11 cellular contexts compared by ENCODE assay signal in genomic region chr20:25194333-25194972, GRCh38. TPM values are rescaled to one million over a fixed set of nuclear protein-coding genes. Genes with fewer than 3 reads are reported as not detected.
DNase-seq lines count a peak whose midpoint lies in the region; ATAC-seq, FAIRE-seq and TF ChIP-seq lines count a peak whose summit lies in the region.
"Had no signal": no experiment of that assay in that cellular context is flagged by ENCODE, and none has a peak within 500 bp of the region (broad histone marks: within the 10 kb centered on the region; RNA-seq: fewer than 3 reads in every experiment).

No MANE protein-coding gene starts in this region.

- 79 to 85% methylated on average over 18 of the region's 18 CpGs for WGBS in pancreas, 2 donors

- no peak for FAIRE-seq in pancreas (lab: Jason Lieb, UNC)
- FAIRE-seq: G401.6 had no signal

- no peak overlapping the region for H3K4me3 ChIP-seq in CD4-positive, CD25-positive, alpha-beta regulatory T cell (ENCODE audit: low read depth, low read length)
- no peak overlapping the region for H3K4me3 ChIP-seq in pancreas

- H3K4me3 Mint-ChIP-seq in CD4-positive, CD25-positive, alpha-beta regulatory T cell, result peak overlapping the region; percentile 84 to 92 (median 88)
- peak overlapping the region; percentile 97; the same call in 1 of the 2 replicates for H3K4me3 Mint-ChIP-seq in HFFc6
- peak overlapping the region; percentile 97 for H3K4me3 Mint-ChIP-seq in dendritic cell treated with granulocyte-macrophage colony-stimulating factor and Interleukin-4, amounts not matched to agents 40 ng/mL and 50 ng/mL, for 4 days

- no peaks in the 10 kb centered on the region for H3K9me3 Mint-ChIP-seq in CD4-positive, CD25-positive, alpha-beta regulatory T cell
- H3K9me3 Mint-ChIP-seq in HFFc6, result no peaks in the 10 kb centered on the region
- no peaks in the 10 kb centered on the region for H3K9me3 Mint-ChIP-seq in dendritic cell treated with granulocyte-macrophage colony-stimulating factor and Interleukin-4, amounts not matched to agents 40 ng/mL and 50 ng/mL, for 4 days

- H3K27ac Mint-ChIP-seq in CD4-positive, CD25-positive, alpha-beta regulatory T cell, result peak overlapping the region in 2 of 3 donors; percentile 95
- H3K27ac Mint-ChIP-seq in HFFc6, result no peak overlapping the region
- H3K27ac Mint-ChIP-seq in dendritic cell treated with granulocyte-macrophage colony-stimulating factor and Interleukin-4, amounts not matched to agents 40 ng/mL and 50 ng/mL, for 4 days, result peak overlapping the region; percentile 75

- H3K9me3 ChIP-seq in CD4-positive, CD25-positive, alpha-beta regulatory T cell (ENCODE audit: control insufficient read depth in 2 of 2, low read length in 2 of 2), result no peaks in the 10 kb centered on the region
- H3K9me3 ChIP-seq in pancreas, result no peaks in the 10 kb centered on the region

- no peak for TF ChIP-seq CTCF in HFFc6 (IDR thresholded peaks at IDR 0.05)
- TF ChIP-seq CTCF in pancreas (IDR thresholded peaks at IDR 0.05), result no peak

- no peaks in the 10 kb centered on the region for H3K36me3 Mint-ChIP-seq in CD4-positive, CD25-positive, alpha-beta regulatory T cell
- H3K36me3 Mint-ChIP-seq in HFFc6 (ENCODE audit: low read depth), result no peaks in the 10 kb centered on the region; the same call in 1 of the 2 replicates
- peaks cover 32% of the 10 kb centered on the region for H3K36me3 Mint-ChIP-seq in dendritic cell treated with granulocyte-macrophage colony-stimulating factor and Interleukin-4, amounts not matched to agents 40 ng/mL and 50 ng/mL, for 4 days (ENCODE audit: low read depth)

- H3K4me1 ChIP-seq in CD4-positive, CD25-positive, alpha-beta regulatory T cell (ENCODE audit: control insufficient read depth, insufficient read depth, low read length, poor library complexity, severe bottlenecking), result peaks cover 22% of the 10 kb centered on the region
- peaks cover under 1 to 13% (median 3%) of the 10 kb centered on the region in 3 donors for H3K4me1 ChIP-seq in pancreas
- H3K4me1 ChIP-seq: foreskin keratinocyte had no signal

- H3K27me3 ChIP-seq in CD4-positive, CD25-positive, alpha-beta regulatory T cell (ENCODE audit: control insufficient read depth, insufficient read depth, low read length), result no peaks in the 10 kb centered on the region
- H3K27me3 ChIP-seq in pancreas, result no peaks in the 10 kb centered on the region
- H3K27me3 ChIP-seq: foreskin keratinocyte had no signal

- intact Hi-C loops in dendritic cell treated with granulocyte-macrophage colony-stimulating factor and Interleukin-4, amounts not matched to agents 40 ng/mL and 50 ng/mL, for 4 days (cut with micrococcal nuclease), result no loop called here
- intact Hi-C loops in pancreas (cut with DNase I), result loop anchor here in 1 of 3 donors (10.0 kb wide), 1 partner anchor 50 kb away; the partner anchor contains the start of gene PYGB

- H3K27ac ChIP-seq in CD4-positive, CD25-positive, alpha-beta regulatory T cell (ENCODE audit: insufficient read depth, low read length, poor library complexity, severe bottlenecking), result peak overlapping the region; percentile 80
- H3K27ac ChIP-seq in pancreas, result peak overlapping the region in 1 of 4 donors; percentile 89

- H3K36me3 ChIP-seq in CD4-positive, CD25-positive, alpha-beta regulatory T cell (ENCODE audit: control insufficient read depth, insufficient read depth, low read length), result no peaks in the 10 kb centered on the region
- no peaks in the 10 kb centered on the region for H3K36me3 ChIP-seq in pancreas

- DNase-seq in CD4-positive, CD25-positive, alpha-beta regulatory T cell, result no peak
- DNase-seq in HFFc6, result no peak
- DNase-seq in pancreas, result peak in 4 of 6 donors; percentile 24 to 82 (median 47)
- no peak for DNase-seq in glomerular visceral epithelial cell (ENCODE audit: extremely low spot score)
- DNase-seq in cerebellar cortex (ENCODE audit: low spot score), result no peak
- DNase-seq: foreskin keratinocyte, SHP77 treated with DMSO at 0.1 percent for 48 hours had no signal

- H3K27me3 Mint-ChIP-seq in CD4-positive, CD25-positive, alpha-beta regulatory T cell, result peaks cover 21% of the 10 kb centered on the region
- peaks cover 28% of the 10 kb centered on the region for H3K27me3 Mint-ChIP-seq in HFFc6 (ENCODE audit: insufficient read depth)
- H3K27me3 Mint-ChIP-seq in dendritic cell treated with granulocyte-macrophage colony-stimulating factor and Interleukin-4, amounts not matched to agents 40 ng/mL and 50 ng/mL, for 4 days, result peaks cover 16% of the 10 kb centered on the region

- H3K4me1 Mint-ChIP-seq in CD4-positive, CD25-positive, alpha-beta regulatory T cell, result peaks cover 0 to 38% (median 28%) of the 10 kb centered on the region in 4 donors
- peaks cover 36% of the 10 kb centered on the region for H3K4me1 Mint-ChIP-seq in HFFc6 (ENCODE audit: low read depth)
- H3K4me1 Mint-ChIP-seq in dendritic cell treated with granulocyte-macrophage colony-stimulating factor and Interleukin-4, amounts not matched to agents 40 ng/mL and 50 ng/mL, for 4 days (ENCODE audit: low read depth), result peaks cover 32% of the 10 kb centered on the region

- ATAC-seq in CD4-positive, CD25-positive, alpha-beta regulatory T cell (ENCODE audit: low read depth in 2 of 2), result no peak
- ATAC-seq in pancreas (no peak), GM21528 (IDR thresholded peaks at IDR 0.05; ENCODE audit: low FRiP score, unreplicated experiment) (no peak), GM19455 (IDR thresholded peaks at IDR 0.05; ENCODE audit: unreplicated experiment) (no peak)

RNA-seq across cellular contexts. Expression of gene ENTPD6, which starts 1.1 kb away (rescaled TPM):
- total RNA-seq in CD4-positive, CD25-positive, alpha-beta regulatory T cell, result 68.0 TPM
- polyA plus RNA-seq in CD4-positive, CD25-positive, alpha-beta regulatory T cell, result 10 to 100 TPM; 27.2 to 36.5 (median 30.6) TPM
- total RNA-seq in HFFc6 (2021; fragmentation: NEBNext Ultra II Directional; extraction: Animal tissue kit (Norgen Biotek cat#: 25700)), result 10 to 100 TPM; 46.2 to 53.2 (median 51.6) TPM
- total RNA-seq in pancreas, result 10 to 100 TPM; 31.4 to 63.0 (median 41.6) TPM
- 10 to 100 TPM; 99.0 to 99.3 TPM for polyA plus RNA-seq in pancreas

RNA-seq across cellular contexts. Expression of gene PYGB, which starts 53.4 kb away (rescaled TPM):
- total RNA-seq in CD4-positive, CD25-positive, alpha-beta regulatory T cell, result 37.2 TPM
- 10 to 100 TPM; 45.3 to 64.6 (median 52.4) TPM for polyA plus RNA-seq in CD4-positive, CD25-positive, alpha-beta regulatory T cell
- 10 to 100 TPM; 65.4 to 75.6 (median 70.2) TPM for total RNA-seq in HFFc6 (2021; fragmentation: NEBNext Ultra II Directional; extraction: Animal tissue kit (Norgen Biotek cat#: 25700))
- total RNA-seq in pancreas, result 10 to 100 TPM; 17.4 to 25.0 (median 23.7) TPM
- 10 to 100 TPM; 37.2 TPM for polyA plus RNA-seq in pancreas

Comparison
In these comparisons a context has a peak if more than half of its experiments do, and no peak if none do; other contexts are left out.
1. DNase-seq: peak in pancreas (4 of 6); none in CD4-positive, CD25-positive, alpha-beta regulatory T cell (0 of 3), HFFc6 (single experiment), glomerular visceral epithelial cell (single experiment) and cerebellar cortex (single experiment).
2. Peak in every context shown above with its lines, with median percentiles within 50 percentile points of each other: H3K4me3 Mint-ChIP-seq.